In the genomic region with DNA sequence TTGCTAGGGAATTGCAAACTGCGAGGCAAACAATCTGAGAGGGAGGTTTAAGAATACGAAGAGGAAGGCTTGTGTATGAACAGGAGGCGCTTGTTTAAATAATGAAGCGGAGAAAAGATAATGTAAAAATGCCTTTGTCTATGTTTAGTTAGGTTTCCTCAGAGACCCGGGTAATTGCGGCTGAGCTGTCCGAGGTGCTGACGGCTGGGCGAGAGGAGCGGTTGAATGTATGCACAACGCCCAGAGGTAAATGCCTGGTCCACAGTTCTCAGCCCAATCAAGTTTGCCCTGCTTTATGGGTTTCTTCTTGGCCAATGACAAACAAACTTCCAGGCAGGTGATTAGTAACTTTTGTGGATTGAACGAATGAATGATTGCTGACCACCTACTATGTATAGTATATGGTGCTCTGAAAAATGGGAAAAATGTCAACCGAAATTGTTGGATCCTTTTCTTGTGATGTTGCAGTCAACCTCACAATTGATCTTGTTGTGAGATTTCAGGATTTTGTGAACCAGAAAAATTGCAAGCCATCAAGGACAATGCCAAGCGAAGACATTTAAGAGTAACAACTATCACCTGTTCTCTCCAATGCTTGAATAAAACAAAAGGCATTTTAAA, we compare ENCODE assay signal across 9 cellular contexts. TPM values are rescaled to one million over a fixed set of nuclear protein-coding genes. Genes with fewer than 3 reads are reported as not detected.
DNase-seq lines count a peak whose midpoint lies in the region; FAIRE-seq and TF ChIP-seq lines count a peak whose summit lies in the region.
"Had no signal": no experiment of that assay in that cellular context is flagged by ENCODE, and none has a peak within 500 bp of the region (broad histone marks: within the 10 kb centered on the region; RNA-seq: fewer than 3 reads in every experiment).

No MANE protein-coding gene starts in this region.

- BruUV-seq in endothelial cell of umbilical vein (replicated peaks; lab: Mats Ljungman, UMichigan), result no TSS peak

- H4K20me1 ChIP-seq in endothelial cell of umbilical vein (replicated peaks; ENCODE audit: control insufficient read depth, extremely low read depth, insufficient read depth, low read length), result peaks cover 2% of the 10 kb centered on the region

- H3K79me2 ChIP-seq in endothelial cell of umbilical vein (ENCODE audit: control insufficient read depth, insufficient read depth, low read length), result no peaks in the 10 kb centered on the region

- no peak for TF ChIP-seq CTCF in endothelial cell of umbilical vein (IDR thresholded peaks at IDR 0.05; ENCODE audit: extremely low read depth in 1 of 2, insufficient read depth in 1 of 2, low read depth in 1 of 2, low read length in 2 of 2)
- TF ChIP-seq CTCF in prostate gland (IDR thresholded peaks at IDR 0.05), result no peak

- H3K36me3 ChIP-seq in endothelial cell of umbilical vein (ENCODE audit: control insufficient read depth in 2 of 2, extremely low read depth in 1 of 2, insufficient read depth in 2 of 2, low read length in 2 of 2), result no peaks in the 10 kb centered on the region
- H3K36me3 ChIP-seq in prostate gland, result no peaks in the 10 kb centered on the region
- H3K36me3 ChIP-seq: thoracic aorta had no signal

- WGBS in prostate gland, result 11% methylated on average over 14 of the region's 14 CpGs

- H3K9me1 ChIP-seq in endothelial cell of umbilical vein (replicated peaks; ENCODE audit: control insufficient read depth, extremely low read depth, insufficient read depth, low read length), result no peaks in the 10 kb centered on the region

- dilution Hi-C loops in endothelial cell of umbilical vein (cut with MboI; ENCODE audit: extremely low pct_ligation_motif_present, low sequenced_read_pairs), result no loop called here

- H3K4me3 ChIP-seq in endothelial cell of umbilical vein (replicated peaks in 1 of 3; ENCODE audit: insufficient read depth in 1 of 3, low read depth in 1 of 3, low read length in 3 of 3) (no peak overlapping the region), prostate gland (no peak overlapping the region)
- H3K4me3 ChIP-seq: thoracic aorta had no signal

- H3K27me3 ChIP-seq in endothelial cell of umbilical vein (ENCODE audit: control insufficient read depth in 2 of 2, insufficient read depth in 2 of 2, low read length in 2 of 2) (peaks cover 0 to 6% of the 10 kb centered on the region in 2 experiments), prostate gland (replicated peaks; ENCODE audit: insufficient read depth) (no peaks in the 10 kb centered on the region)

- intact Hi-C loops in endothelial cell of umbilical vein (cut with micrococcal nuclease) (no loop called here), prostate gland (cut with DNase I) (no loop called here)

- TF ChIP-seq POLR2A in endothelial cell of umbilical vein (IDR thresholded peaks at IDR 0.05; ENCODE audit: low read depth, low read length), result no peak
- TF ChIP-seq POLR2A in prostate gland (IDR thresholded peaks at IDR 0.05), result no peak

- POLR2A ChIA-PET in endothelial cell of umbilical vein (lab: Charles Lee), result no interaction called here

- FAIRE-seq in endothelial cell of umbilical vein (lab: Jason Lieb, UNC), result peak; percentile 75

- H2AFZ ChIP-seq in endothelial cell of umbilical vein (ENCODE audit: low read depth, low read length), result no peak overlapping the region

- DNase-seq in activated gamma-delta T cell treated with Interleukin-2 at 50 U/mL for 16 hours (peak; percentile 37), activated gamma-delta T cell (lab: John Stamatoyannopoulos, UW) (no peak), T-helper 9 cell (peak; percentile 16), endothelial cell of umbilical vein (ENCODE audit: low read depth, low spot score) (peak; percentile 50), prostate gland (ENCODE audit: low spot score) (peak; percentile 14), NCI-H2171 (lab: John Stamatoyannopoulos, UW) (no peak), NCI-H1092 (lab: John Stamatoyannopoulos, UW) (no peak)
- DNase-seq in central memory CD4-positive, alpha-beta T cell, result no peak

- CTCF ChIA-PET in endothelial cell of umbilical vein (lab: Charles Lee), result interaction anchor here (0.6 to 1.3 kb wide), 2 partner anchors 10 to 18 kb away, joined by 3 to 5 read pairs; no protein-coding TSS in a partner anchor

- H3K27ac ChIP-seq in endothelial cell of umbilical vein (ENCODE audit: insufficient read depth, low read depth, low read length) (no peak overlapping the region), prostate gland (no peak overlapping the region)
- H3K27ac ChIP-seq: thoracic aorta had no signal

- no peak overlapping the region for H3K9ac ChIP-seq in endothelial cell of umbilical vein (replicated peaks; ENCODE audit: extremely low read depth, insufficient read depth, low read length)

- no peaks in the 10 kb centered on the region for H3K4me1 ChIP-seq in endothelial cell of umbilical vein (ENCODE audit: control insufficient read depth, extremely low read depth, insufficient read depth, low read length)
- H3K4me1 ChIP-seq in prostate gland (replicated peaks), result no peaks in the 10 kb centered on the region

- H3K9me3 ChIP-seq in endothelial cell of umbilical vein (replicated peaks; ENCODE audit: control insufficient read depth, insufficient read depth, low read length) (no peaks in the 10 kb centered on the region), prostate gland (no peaks in the 10 kb centered on the region)
- H3K9me3 ChIP-seq: thoracic aorta had no signal

- H3K4me2 ChIP-seq in endothelial cell of umbilical vein (ENCODE audit: insufficient read depth, low read length), result no peak overlapping the region

TF ChIP-seq in endothelial cell of umbilical vein, 7 proteins besides CTCF, POLR2A, EP300 and RAD21:
- TF ChIP-seq FOS (IDR thresholded peaks at IDR 0.05; ENCODE audit: borderline replicate concordance, insufficient read depth, low read length), result no peak
- no peak for TF ChIP-seq EZH2 (IDR thresholded peaks at IDR 0.05; ENCODE audit: borderline replicate concordance, low read depth, low read length, severe bottlenecking)
- no peak for TF ChIP-seq MYC (IDR thresholded peaks at IDR 0.05; ENCODE audit: low read depth, low read length)
- TF ChIP-seq, protein P1, sequence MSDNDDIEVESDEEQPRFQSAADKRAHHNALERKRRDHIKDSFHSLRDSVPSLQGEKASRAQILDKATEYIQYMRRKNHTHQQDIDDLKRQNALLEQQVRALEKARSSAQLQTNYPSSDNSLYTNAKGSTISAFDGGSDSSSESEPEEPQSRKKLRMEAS (IDR thresholded peaks at IDR 0.05; ENCODE audit: insufficient read depth, insufficient read length), result no peak
- no peak for TF ChIP-seq JUN (IDR thresholded peaks at IDR 0.05; ENCODE audit: borderline replicate concordance, insufficient read depth, insufficient read length, low read depth)
- TF ChIP-seq POLR2AphosphoS5 (IDR thresholded peaks at IDR 0.05; ENCODE audit: insufficient read depth, low read depth, low read length), result no peak
- TF ChIP-seq GATA2 (IDR thresholded peaks at IDR 0.05; ENCODE audit: insufficient read depth, insufficient read length, low read depth, low read length), result no peak

RNA-seq across cellular contexts. Expression of a gene that starts 38.3 kb away (rescaled TPM):
- not detected in 2 replicates for total RNA-seq in endothelial cell of umbilical vein
- polyA plus RNA-seq in endothelial cell of umbilical vein, result 0.04 TPM in 1 of 2 replicates, not detected in the other
- not detected in 2 replicates for polyA plus RNA-seq in endothelial cell of umbilical vein (2011; cell fraction: cytosol; rRNA removed)
- polyA plus RNA-seq in endothelial cell of umbilical vein (2011; cell fraction: nucleus; rRNA removed), result not detected in 2 replicates
- polyA plus RNA-seq in endothelial cell of umbilical vein (2012), result not detected in 2 replicates
- polyA minus RNA-seq in endothelial cell of umbilical vein, result not detected in 2 replicates
- polyA minus RNA-seq in endothelial cell of umbilical vein (2011; cell fraction: cytosol; rRNA and poly(A)+ RNA removed), result not detected
- polyA minus RNA-seq in endothelial cell of umbilical vein (2011; cell fraction: nucleus; rRNA and poly(A)+ RNA removed), result not detected in 2 replicates
- not detected for total RNA-seq in prostate gland
- total RNA-seq: thoracic aorta had no signal

Comparison
In these comparisons a context has a peak if more than half of its experiments do, and no peak if none do; other contexts are left out.
1. DNase-seq: peak in activated gamma-delta T cell treated with Interleukin-2 at 50 U/mL for 16 hours (single experiment), T-helper 9 cell (single experiment), endothelial cell of umbilical vein (single experiment) and prostate gland (single experiment); none in activated gamma-delta T cell (single experiment), NCI-H2171 (single experiment), NCI-H1092 (single experiment) and central memory CD4-positive, alpha-beta T cell (single experiment).